In the genomic region with DNA sequence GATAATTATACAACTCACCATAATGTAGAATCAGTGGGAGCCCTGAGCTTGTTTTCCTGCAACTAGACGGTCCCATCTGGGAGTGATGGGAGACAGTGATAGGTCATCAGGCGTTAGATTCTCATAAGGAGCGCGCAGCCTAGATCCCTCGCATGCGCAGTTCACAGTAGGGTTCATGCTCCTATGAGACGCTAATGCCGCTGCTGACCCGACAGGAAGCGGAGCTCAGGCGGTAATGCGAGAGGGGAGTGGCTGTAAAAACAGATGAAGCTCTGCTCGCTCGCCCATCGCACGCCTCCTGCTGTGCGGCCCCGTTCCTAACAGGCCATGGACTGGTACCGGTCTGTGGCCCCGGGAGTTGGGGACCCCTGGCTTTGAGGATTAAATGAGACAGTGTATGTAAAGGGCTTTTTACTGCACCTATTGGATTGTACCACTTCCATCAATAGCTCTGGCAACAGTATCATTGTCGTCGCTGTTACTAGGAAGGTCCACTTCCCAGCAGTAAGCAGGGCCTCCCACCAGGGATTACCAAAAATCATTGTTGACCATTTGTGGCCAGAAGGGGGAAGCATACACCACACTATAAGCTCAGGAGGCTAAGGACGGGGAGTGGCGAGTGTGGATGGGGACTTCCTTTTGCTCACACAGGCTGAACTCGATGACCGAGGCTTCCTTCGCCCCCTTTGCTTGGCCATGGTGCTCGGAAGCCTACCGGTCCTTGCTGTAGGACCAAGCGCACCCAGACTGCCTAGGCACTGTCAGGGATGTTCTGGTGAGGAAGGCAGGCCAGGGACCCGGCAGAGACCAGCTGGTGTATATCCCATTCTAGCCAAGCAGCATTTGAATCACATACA, we compare ENCODE assay signal across 8 cellular contexts. TPM values are rescaled to one million over a fixed set of nuclear protein-coding genes. Genes with fewer than 3 reads are reported as not detected.
DNase-seq lines count a peak whose midpoint lies in the region; ATAC-seq and TF ChIP-seq lines count a peak whose summit lies in the region.

No MANE protein-coding gene starts in this region.

- intact Hi-C loops in esophagus muscularis mucosa (cut with DNase I): loop anchor here (2.0 to 10.0 kb wide), 3 partner anchors 80 to 174 kb away; a partner anchor contains a TSS

- DNase-seq in DMS 273 (lab: John Stamatoyannopoulos, UW; ENCODE audit: unreplicated experiment) (peak; percentile 96), esophagus muscularis mucosa (ENCODE audit: extremely low spot score) (peak; percentile 96)
- DNase-seq in activated T-cell treated with anti-CD3 and anti-CD28 coated beads, Interleukin-2, amount 50 U/mL, for 4 hours: peak; percentile 51
- peak; percentile 29 to 34 for DNase-seq in stimulated activated CD8-positive, alpha-beta memory T cell treated with anti-CD3 and anti-CD28 coated beads, Interleukin-7, amount 100 ng/mL, for 1 hour (ENCODE audit: low read depth in 2 of 2)

- H3K36me3 Mint-ChIP-seq in activated T-cell treated with anti-CD3 and anti-CD28 coated beads, Interleukin-2, amount 50 U/mL, for 4 hours (ENCODE audit: insufficient read depth): no peaks in the 10 kb centered on the region

- peaks cover 15% of the 10 kb centered on the region for H3K4me1 Mint-ChIP-seq in activated T-cell treated with anti-CD3 and anti-CD28 coated beads, Interleukin-2, amount 50 U/mL, for 4 hours (ENCODE audit: low read depth)

- peaks cover 6% of the 10 kb centered on the region; the same call in 1 of the 2 replicates for H3K27me3 ChIP-seq in HUES64 (ENCODE audit: insufficient read depth, low read length)
- H3K27me3 ChIP-seq in OCI-LY3 (ENCODE audit: low read depth, low read length): peaks cover 22% of the 10 kb centered on the region
- H3K27me3 ChIP-seq in esophagus muscularis mucosa: no peaks in the 10 kb centered on the region
- H3K27me3 ChIP-seq in muscle layer of duodenum (ENCODE audit: low read depth, low read length): no peaks in the 10 kb centered on the region

- H3K9ac ChIP-seq in HUES64 (ENCODE audit: low read depth, low read length) (peak overlapping the region; percentile 27; the same call in 1 of the 2 replicates), OCI-LY3 (ENCODE audit: low read length) (peak overlapping the region; percentile 51)

- H3K4me3 ChIP-seq in HUES64 (ENCODE audit: low read length) (peak overlapping the region; percentile 63), OCI-LY3 (ENCODE audit: low read length) (peak overlapping the region; percentile 75), esophagus muscularis mucosa (peak overlapping the region; percentile 37 to 53 (median 48)), muscle layer of duodenum (ENCODE audit: low read depth in 1 of 2, low read length in 2 of 2) (peak overlapping the region; percentile 61 to 62)

- H3K79me2 ChIP-seq in OCI-LY3 (ENCODE audit: low read length): no peaks in the 10 kb centered on the region

- H3K9me3 Mint-ChIP-seq in activated T-cell treated with anti-CD3 and anti-CD28 coated beads, Interleukin-2, amount 50 U/mL, for 4 hours: no peaks in the 10 kb centered on the region

- TF ChIP-seq POLR2A in esophagus muscularis mucosa (IDR thresholded peaks at IDR 0.05; ENCODE audit: low read depth): no peak

- H3K4me3 Mint-ChIP-seq in activated T-cell treated with anti-CD3 and anti-CD28 coated beads, Interleukin-2, amount 50 U/mL, for 4 hours: peak overlapping the region; percentile 80

- no peaks in the 10 kb centered on the region for H3K4me1 ChIP-seq in HUES64 (ENCODE audit: insufficient read depth, low read length)
- H3K4me1 ChIP-seq in OCI-LY3 (ENCODE audit: low read length): peaks cover 26% of the 10 kb centered on the region
- H3K4me1 ChIP-seq in esophagus muscularis mucosa: peaks cover 8 to 19% (median 16%) of the 10 kb centered on the region in 4 donors
- H3K4me1 ChIP-seq in muscle layer of duodenum (ENCODE audit: control insufficient read depth in 1 of 2, insufficient read depth in 2 of 2, low read length in 2 of 2): peaks cover 6% of the 10 kb centered on the region in 2 donors

- peak overlapping the region; percentile 88 for H2AFZ ChIP-seq in OCI-LY3 (ENCODE audit: low read depth, low read length)

- H3K27ac ChIP-seq in HUES64 (ENCODE audit: low read depth, low read length) (no peak overlapping the region), OCI-LY3 (ENCODE audit: low read length) (peak overlapping the region; percentile 29), esophagus muscularis mucosa (replicated peaks in 1 of 4) (peak overlapping the region; percentile 76 to 82 (median 79)), muscle layer of duodenum (ENCODE audit: low read length) (peak overlapping the region; percentile 82)

- H4K20me1 ChIP-seq in OCI-LY3 (ENCODE audit: insufficient read depth, low read length): no peaks in the 10 kb centered on the region

- TF ChIP-seq CTCF in OCI-LY3 (IDR thresholded peaks at IDR 0.05; ENCODE audit: low read depth, low read length) (peak; percentile 87), esophagus muscularis mucosa (IDR thresholded peaks at IDR 0.05) (peak; percentile 69 to 84 (median 72))

- peak; percentile 96 for ATAC-seq in GM21526 (IDR thresholded peaks at IDR 0.05; ENCODE audit: low FRiP score, unreplicated experiment)
- ATAC-seq in activated T-cell treated with anti-CD3 and anti-CD28 coated beads, Interleukin-2, amount 50 U/mL, for 4 hours: peak; percentile 90 to 92

- H3K27me3 Mint-ChIP-seq in activated T-cell treated with anti-CD3 and anti-CD28 coated beads, Interleukin-2, amount 50 U/mL, for 4 hours (ENCODE audit: low read depth): no peaks in the 10 kb centered on the region

- no peaks in the 10 kb centered on the region for H3K36me3 ChIP-seq in HUES64 (ENCODE audit: insufficient read depth, low read length)
- no peaks in the 10 kb centered on the region for H3K36me3 ChIP-seq in OCI-LY3 (replicated peaks; ENCODE audit: low read depth, low read length)
- no peaks in the 10 kb centered on the region for H3K36me3 ChIP-seq in esophagus muscularis mucosa
- no peaks in the 10 kb centered on the region for H3K36me3 ChIP-seq in muscle layer of duodenum (ENCODE audit: control insufficient read depth in 1 of 2, insufficient read depth in 2 of 2, low read length in 2 of 2)

- H3K9me3 ChIP-seq in HUES64 (ENCODE audit: insufficient read depth, low read depth, low read length) (no peaks in the 10 kb centered on the region), OCI-LY3 (ENCODE audit: insufficient read depth, low read length) (no peaks in the 10 kb centered on the region), esophagus muscularis mucosa (no peaks in the 10 kb centered on the region), muscle layer of duodenum (ENCODE audit: control insufficient read depth in 1 of 2, low read length in 2 of 2) (no peaks in the 10 kb centered on the region)

- 5% methylated on average over 31 of the region's 31 CpGs for WGBS in HUES64
- 12% methylated on average over 22 of the region's 31 CpGs for WGBS in esophagus muscularis mucosa

- H3K4me2 ChIP-seq in OCI-LY3 (ENCODE audit: low read length): peak overlapping the region; percentile 89

- TF ChIP-seq EP300 in esophagus muscularis mucosa (IDR thresholded peaks at IDR 0.05): no peak

RNA-seq across cellular contexts. Expression of a gene that starts 26.4 kb away (rescaled TPM):
- 150 TPM for polyA plus RNA-seq in HUES64 (2013, experiment 1 of 2)
- polyA plus RNA-seq in HUES64 (2013, experiment 2 of 2): 147 TPM
- 10 to 100 TPM; 91.2 to 98.1 (median 96.7) TPM for total RNA-seq in activated T-cell treated with anti-CD3 and anti-CD28 coated beads, Interleukin-2, amount 50 U/mL, for 4 hours
- 10 to 100 TPM; 44.6 to 55.2 (median 52.5) TPM for total RNA-seq in esophagus muscularis mucosa

Comparison
In these comparisons a context has a peak if more than half of its experiments do, and no peak if none do; other contexts are left out.
1. DNase-seq: peak in every context shown above with its lines; median percentile 96 in DMS 273; 96 in esophagus muscularis mucosa; 51 in activated T-cell treated with anti-CD3 and anti-CD28 coated beads, Interleukin-2, amount 50 U/mL, for 4 hours; 32 in stimulated activated CD8-positive, alpha-beta memory T cell treated with anti-CD3 and anti-CD28 coated beads, Interleukin-7, amount 100 ng/mL, for 1 hour.